In genomic region chr19:19816679-19817078, GRCh38 we compare ENCODE assay signal across 23 cellular contexts. TPM values are rescaled to one million over a fixed set of nuclear protein-coding genes. Genes with fewer than 3 reads are reported as not detected.
DNase-seq lines count a peak whose midpoint lies in the region; ATAC-seq, FAIRE-seq and TF ChIP-seq lines count a peak whose summit lies in the region.
"Had no signal": no experiment of that assay in that cellular context is flagged by ENCODE, and none has a peak within 500 bp of the region (broad histone marks: within the 10 kb centered on the region; RNA-seq: fewer than 3 reads in every experiment).

No MANE protein-coding gene starts in this region.

- H3K27ac Mint-ChIP-seq in activated T-cell treated with anti-CD3 and anti-CD28 coated beads, Interleukin-2, amount 50 U/mL, for 72 hours, result peak overlapping the region; percentile 96
- peak overlapping the region; percentile 94 for H3K27ac Mint-ChIP-seq in stimulated activated naive B cell treated with anti-CD40 and anti-IgM and Interleukin-4, amounts not matched to agents 10 μg/mL and 1 μg/mL and 100 μg/mL, for 72 hours
- no peak overlapping the region for H3K27ac Mint-ChIP-seq in activated CD8-positive, alpha-beta memory T cell treated with anti-CD3 and anti-CD28 coated beads, Interleukin-2, amount 10 ng/mL, durations not matched to agents 7 days and 5 days
- H3K27ac Mint-ChIP-seq: dendritic cell treated with granulocyte-macrophage colony-stimulating factor and Interleukin-4, amounts not matched to agents 40 ng/mL and 50 ng/mL, for 4 days; HFFc6 had no signal

- TF ChIP-seq POLR2A in HepG2 (IDR thresholded peaks at IDR 0.05; ENCODE audit: insufficient read depth in 1 of 2, low read depth in 2 of 2, low read length in 2 of 2), result no peak

- FAIRE-seq in HepG2 (lab: Jason Lieb, UNC), result no peak
- FAIRE-seq: bronchial epithelial cell, kidney had no signal

- TF ChIP-seq RAD21 in HepG2 (CRISPR knock-in tag; IDR thresholded peaks at IDR 0.05), result no peak

- H3K9me3 Mint-ChIP-seq in activated T-cell treated with anti-CD3 and anti-CD28 coated beads, Interleukin-2, amount 50 U/mL, for 72 hours, result peaks cover 4 to 17% of the 10 kb centered on the region in 2 donors
- H3K9me3 Mint-ChIP-seq in stimulated activated naive B cell treated with anti-CD40 and anti-IgM and Interleukin-4, amounts not matched to agents 10 μg/mL and 1 μg/mL and 100 μg/mL, for 72 hours, result peaks cover 5 to 11% of the 10 kb centered on the region in 2 donors
- H3K9me3 Mint-ChIP-seq in activated CD8-positive, alpha-beta memory T cell treated with anti-CD3 and anti-CD28 coated beads, Interleukin-2, amount 10 ng/mL, durations not matched to agents 7 days and 5 days (ENCODE audit: low read depth), result peaks cover 37% of the 10 kb centered on the region

- H2AFZ ChIP-seq in OCI-LY3 (ENCODE audit: low read depth, low read length), result no peak overlapping the region
- no peak overlapping the region for H2AFZ ChIP-seq in HepG2 (ENCODE audit: low read length)
- H2AFZ ChIP-seq: parathyroid adenoma had no signal

- TF ChIP-seq CTCF in OCI-LY3 (IDR thresholded peaks at IDR 0.05; ENCODE audit: low read depth, low read length) (no peak), foreskin keratinocyte (conservative IDR thresholded peaks at IDR 0.05) (no peak), HepG2 (CRISPR knock-in tag; IDR thresholded peaks at IDR 0.05) (no peak)

- H3K27me3 Mint-ChIP-seq in activated T-cell treated with anti-CD3 and anti-CD28 coated beads, Interleukin-2, amount 50 U/mL, for 72 hours (ENCODE audit: low read depth), result no peaks in the 10 kb centered on the region
- no peaks in the 10 kb centered on the region for H3K27me3 Mint-ChIP-seq in stimulated activated naive B cell treated with anti-CD40 and anti-IgM and Interleukin-4, amounts not matched to agents 10 μg/mL and 1 μg/mL and 100 μg/mL, for 72 hours
- H3K27me3 Mint-ChIP-seq in activated CD8-positive, alpha-beta memory T cell treated with anti-CD3 and anti-CD28 coated beads, Interleukin-2, amount 10 ng/mL, durations not matched to agents 7 days and 5 days, result no peaks in the 10 kb centered on the region
- H3K27me3 Mint-ChIP-seq: dendritic cell treated with granulocyte-macrophage colony-stimulating factor and Interleukin-4, amounts not matched to agents 40 ng/mL and 50 ng/mL, for 4 days; T-cell had no signal

- H3K9ac ChIP-seq in OCI-LY3 (ENCODE audit: low read length) (no peak overlapping the region), HepG2 (ENCODE audit: insufficient read depth, low read depth, low read length) (no peak overlapping the region)
- H3K9ac ChIP-seq: parathyroid adenoma had no signal

- TF ChIP-seq EP300 in HepG2 (IDR thresholded peaks at IDR 0.05; ENCODE audit: low read depth in 2 of 2, low read length in 2 of 2) (no peak), HepG2 (CRISPR knock-in tag; IDR thresholded peaks at IDR 0.05; ENCODE audit: borderline replicate concordance) (no peak)

- H4K20me1 ChIP-seq in OCI-LY3 (ENCODE audit: insufficient read depth, low read length) (no peaks in the 10 kb centered on the region), HepG2 (ENCODE audit: insufficient read depth, low read length) (no peaks in the 10 kb centered on the region)

- H3K27ac ChIP-seq in OCI-LY3 (ENCODE audit: low read length), result peak overlapping the region; percentile 60
- no peak overlapping the region for H3K27ac ChIP-seq in foreskin keratinocyte
- H3K27ac ChIP-seq in HepG2 (ENCODE audit: extremely low read length, insufficient read depth, low read length), result no peak overlapping the region
- H3K27ac ChIP-seq: parathyroid adenoma, suprapubic skin had no signal

- H3K4me1 ChIP-seq in OCI-LY3 (ENCODE audit: low read length), result peaks cover 19% of the 10 kb centered on the region
- H3K4me1 ChIP-seq in foreskin keratinocyte, result no peaks in the 10 kb centered on the region
- H3K4me1 ChIP-seq in HepG2 (ENCODE audit: insufficient read depth, low read length), result no peaks in the 10 kb centered on the region
- H3K4me1 ChIP-seq: parathyroid adenoma had no signal

- in situ Hi-C loops in HepG2 (cut with HindIII; ENCODE audit: extremely low pct_ligation_motif_present, low pct_unique_long_range_greater_than_20kb), result no loop called here

- H3K36me3 ChIP-seq in OCI-LY3 (replicated peaks; ENCODE audit: low read depth, low read length) (peaks cover 32% of the 10 kb centered on the region), HepG2 (replicated peaks in 1 of 2; ENCODE audit: control insufficient read depth in 1 of 2, insufficient read depth in 2 of 2, low read length in 2 of 2) (no peaks in the 10 kb centered on the region)

- H3K4me2 ChIP-seq in OCI-LY3 (ENCODE audit: low read length) (no peak overlapping the region), HepG2 (ENCODE audit: low read depth, low read length) (no peak overlapping the region)

- peak overlapping the region; percentile 82 to 83 for H3K4me3 Mint-ChIP-seq in activated T-cell treated with anti-CD3 and anti-CD28 coated beads, Interleukin-2, amount 50 U/mL, for 72 hours
- peak overlapping the region in 1 of 2 donors; percentile 61 for H3K4me3 Mint-ChIP-seq in stimulated activated naive B cell treated with anti-CD40 and anti-IgM and Interleukin-4, amounts not matched to agents 10 μg/mL and 1 μg/mL and 100 μg/mL, for 72 hours
- H3K4me3 Mint-ChIP-seq in activated CD8-positive, alpha-beta memory T cell treated with anti-CD3 and anti-CD28 coated beads, Interleukin-2, amount 10 ng/mL, durations not matched to agents 7 days and 5 days, result no peak overlapping the region
- H3K4me3 Mint-ChIP-seq: dendritic cell treated with granulocyte-macrophage colony-stimulating factor and Interleukin-4, amounts not matched to agents 40 ng/mL and 50 ng/mL, for 4 days; HFFc6 had no signal

- WGBS in HepG2 (ENCODE audit: low lambda C conversion rate), result 89% methylated on average over 9 of the region's 9 CpGs

- no peak for ATAC-seq in activated T-cell treated with anti-CD3 and anti-CD28 coated beads, Interleukin-2, amount 50 U/mL, for 72 hours (replicated peaks in 1 of 2)
- ATAC-seq in left cardiac atrium (peak; percentile 3 to 20), foreskin keratinocyte (no peak), HepG2 (no peak)
- ATAC-seq in stimulated activated naive B cell treated with anti-CD40 and anti-IgM and Interleukin-4, amounts not matched to agents 10 μg/mL and 1 μg/mL and 100 μg/mL, for 72 hours (replicated peaks), result no peak
- ATAC-seq in activated CD8-positive, alpha-beta memory T cell treated with anti-CD3 and anti-CD28 coated beads, Interleukin-2, amount 10 ng/mL, durations not matched to agents 7 days and 5 days, result no peak

- H3K79me2 ChIP-seq in OCI-LY3 (ENCODE audit: low read length) (no peaks in the 10 kb centered on the region), HepG2 (ENCODE audit: insufficient read depth, low read length) (no peaks in the 10 kb centered on the region)

- no peak for DNase-seq in activated T-cell treated with anti-CD3 and anti-CD28 coated beads, Interleukin-2, amount 50 U/mL, for 72 hours
- DNase-seq in activated T-cell treated with anti-CD3 and anti-CD28 coated beads, Interleukin-2, amount 50 U/mL, for 1 hour, result no peak
- peak; percentile 48 for DNase-seq in left cardiac atrium
- no peak for DNase-seq in stimulated activated naive B cell treated with anti-CD40 and anti-IgM and Interleukin-4, amounts not matched to agents 10 μg/mL and 1 μg/mL and 100 μg/mL, for 72 hours
- DNase-seq in activated CD8-positive, alpha-beta memory T cell treated with anti-CD3 and anti-CD28 coated beads, Interleukin-2, amount 10 ng/mL, durations not matched to agents 7 days and 5 days, result no peak
- no peak for DNase-seq in foreskin keratinocyte
- no peak for DNase-seq in HepG2 (ENCODE audit: low spot score)
- DNase-seq: DMS79, foreskin melanocyte, HFFc6, IMR-90, kidney, MG63, NCI-H1436, NCI-H526 treated with DMSO at 0.1 percent for 48 hours, SHP77 had no signal

- H3K4me1 Mint-ChIP-seq in activated T-cell treated with anti-CD3 and anti-CD28 coated beads, Interleukin-2, amount 50 U/mL, for 72 hours (ENCODE audit: low read depth), result peaks cover 93% of the 10 kb centered on the region
- peaks cover 35 to 67% of the 10 kb centered on the region in 2 donors for H3K4me1 Mint-ChIP-seq in stimulated activated naive B cell treated with anti-CD40 and anti-IgM and Interleukin-4, amounts not matched to agents 10 μg/mL and 1 μg/mL and 100 μg/mL, for 72 hours
- peaks cover 26% of the 10 kb centered on the region for H3K4me1 Mint-ChIP-seq in activated CD8-positive, alpha-beta memory T cell treated with anti-CD3 and anti-CD28 coated beads, Interleukin-2, amount 10 ng/mL, durations not matched to agents 7 days and 5 days

- CTCF ChIA-PET in activated CD8-positive, alpha-beta memory T cell treated with anti-CD3 and anti-CD28 coated beads, Interleukin-2, amount 10 ng/mL, durations not matched to agents 7 days and 5 days (lab: Charles Lee), result no interaction called here
- CTCF ChIA-PET in HepG2 (lab: Yijun Ruan, JAX; ENCODE audit: low intra/inter-chr PET ratio, low total read pairs), result no interaction called here

- POLR2A ChIA-PET in HepG2 (lab: Yijun Ruan, JAX), result no interaction called here

- H3K4me3 ChIP-seq in OCI-LY3 (ENCODE audit: low read length) (no peak overlapping the region), HepG2 (replicated peaks in 1 of 3; ENCODE audit: insufficient read depth in 1 of 3, low read depth in 2 of 3, low read length in 3 of 3) (no peak overlapping the region)
- H3K4me3 ChIP-seq: MG63, skin epidermis, suprapubic skin had no signal

- H3K27me3 ChIP-seq in OCI-LY3 (ENCODE audit: low read depth, low read length) (no peaks in the 10 kb centered on the region), foreskin keratinocyte (no peaks in the 10 kb centered on the region), HepG2 (ENCODE audit: control insufficient read depth in 1 of 2, insufficient read depth in 2 of 2, low read length in 2 of 2) (no peaks in the 10 kb centered on the region)
- H3K27me3 ChIP-seq: MG63, suprapubic skin had no signal

- BruUV-seq in HepG2 (replicated peaks; lab: Mats Ljungman, UMichigan), result no TSS peak

- peaks cover 49 to 79% of the 10 kb centered on the region in 2 donors for H3K36me3 Mint-ChIP-seq in activated T-cell treated with anti-CD3 and anti-CD28 coated beads, Interleukin-2, amount 50 U/mL, for 72 hours (ENCODE audit: insufficient read depth in 2 of 2)
- peaks cover 64 to 82% of the 10 kb centered on the region in 2 donors for H3K36me3 Mint-ChIP-seq in stimulated activated naive B cell treated with anti-CD40 and anti-IgM and Interleukin-4, amounts not matched to agents 10 μg/mL and 1 μg/mL and 100 μg/mL, for 72 hours
- H3K36me3 Mint-ChIP-seq in activated CD8-positive, alpha-beta memory T cell treated with anti-CD3 and anti-CD28 coated beads, Interleukin-2, amount 10 ng/mL, durations not matched to agents 7 days and 5 days, result peaks cover 87% of the 10 kb centered on the region

- H3K9me3 ChIP-seq in OCI-LY3 (ENCODE audit: insufficient read depth, low read length) (peaks cover 24% of the 10 kb centered on the region), HepG2 (ENCODE audit: low read length) (peaks cover 17% of the 10 kb centered on the region)
- H3K9me3 ChIP-seq: suprapubic skin had no signal

- intact Hi-C loops in left cardiac atrium (cut with DNase I) (no loop called here), HepG2 (cut with micrococcal nuclease; ENCODE audit: unreplicated experiment) (no loop called here)

RNA-seq across cellular contexts. Expression of gene ZNF506, which starts 4.9 kb away (rescaled TPM):
- 10 to 100 TPM; 66.0 to 68.9 TPM for total RNA-seq in activated T-cell treated with anti-CD3 and anti-CD28 coated beads, Interleukin-2, amount 50 U/mL, for 72 hours
- total RNA-seq in left cardiac atrium (10 to 100 TPM; 12.5 to 12.8 TPM), foreskin keratinocyte (8.2 and 9.7 TPM in 2 replicates), HepG2 (2016; rRNA removed; fragmentation: Illumina TruSeq; extraction: Trizol) (not detected in 2 replicates)
- total RNA-seq in activated CD8-positive, alpha-beta memory T cell treated with anti-CD3 and anti-CD28 coated beads, Interleukin-2, amount 10 ng/mL, durations not matched to agents 7 days and 5 days, result 10 to 100 TPM; 16.8 to 27.4 TPM
- polyA plus RNA-seq in foreskin keratinocyte (1.9 and 3.2 TPM in 2 replicates), HepG2 (2011; rRNA removed) (0.01 TPM in 1 of 2 replicates, not detected in the other)
- not detected in 2 replicates for total RNA-seq in HepG2 (2016; cell fraction: cytosol; rRNA removed; fragmentation: Illumina TruSeq; extraction: Trizol; ENCODE audit: low read depth)
- total RNA-seq in HepG2 (2016; cell fraction: insoluble cytoplasmic fraction; rRNA removed; fragmentation: Illumina TruSeq; extraction: Trizol), result not detected in 2 replicates
- not detected in 2 replicates for total RNA-seq in HepG2 (2016; cell fraction: membrane; rRNA removed; fragmentation: Illumina TruSeq; extraction: Trizol)
- total RNA-seq in HepG2 (2016; cell fraction: nucleus; rRNA removed; fragmentation: Illumina TruSeq; extraction: Trizol), result not detected in 2 replicates
- not detected in 2 replicates for polyA plus RNA-seq in HepG2 (2011; cell fraction: cytosol; rRNA removed)
- not detected in 2 replicates for polyA plus RNA-seq in HepG2 (2011; cell fraction: nucleus; rRNA removed)
- 0.20 and 0.54 TPM in 2 replicates for polyA plus RNA-seq in HepG2 (2012)
- not detected in 2 replicates for polyA plus RNA-seq in HepG2 (2016; cell fraction: cytosol; fragmentation: Illumina TruSeq; extraction: Trizol; ENCODE audit: low read depth)
- polyA plus RNA-seq in HepG2 (2016; cell fraction: insoluble cytoplasmic fraction; fragmentation: Illumina TruSeq; extraction: Trizol; ENCODE audit: low read depth), result not detected in 2 replicates
- not detected in 2 replicates for polyA plus RNA-seq in HepG2 (2016; cell fraction: membrane; fragmentation: Illumina TruSeq; extraction: Trizol; ENCODE audit: low read depth)
- polyA plus RNA-seq in HepG2 (2016; cell fraction: nucleus; fragmentation: Illumina TruSeq; extraction: Trizol; ENCODE audit: insufficient read depth, low read depth), result not detected in 2 replicates
- polyA minus RNA-seq in HepG2 (2011; rRNA and poly(A)+ RNA removed; ENCODE audit: low replicate concordance), result not detected in 2 replicates
- not detected in 2 replicates for polyA minus RNA-seq in HepG2 (2011; cell fraction: cytosol; rRNA and poly(A)+ RNA removed)
- polyA minus RNA-seq in HepG2 (2011; cell fraction: nucleus; rRNA and poly(A)+ RNA removed), result not detected in 2 replicates

RNA-seq across cellular contexts. Expression of gene ZNF253, which starts 49.0 kb away (rescaled TPM):
- total RNA-seq in activated T-cell treated with anti-CD3 and anti-CD28 coated beads, Interleukin-2, amount 50 U/mL, for 72 hours, result 10 to 100 TPM; 23.8 to 30.8 TPM
- 1 to 10 TPM; 6.3 to 8.2 TPM for total RNA-seq in left cardiac atrium
- 10 to 100 TPM; 19.9 to 20.2 TPM for total RNA-seq in activated CD8-positive, alpha-beta memory T cell treated with anti-CD3 and anti-CD28 coated beads, Interleukin-2, amount 10 ng/mL, durations not matched to agents 7 days and 5 days
- total RNA-seq in foreskin keratinocyte, result 3.3 and 4.7 TPM in 2 replicates
- polyA plus RNA-seq in foreskin keratinocyte, result 0.92 and 1.2 TPM in 2 replicates
- 10.6 and 12.8 TPM in 2 replicates for total RNA-seq in HepG2 (2016; rRNA removed; fragmentation: Illumina TruSeq; extraction: Trizol)
- 1.2 and 1.7 TPM in 2 replicates for total RNA-seq in HepG2 (2016; cell fraction: cytosol; rRNA removed; fragmentation: Illumina TruSeq; extraction: Trizol; ENCODE audit: low read depth)
- 10.1 and 11.6 TPM in 2 replicates for total RNA-seq in HepG2 (2016; cell fraction: insoluble cytoplasmic fraction; rRNA removed; fragmentation: Illumina TruSeq; extraction: Trizol)
- 4.2 and 8.1 TPM in 2 replicates for total RNA-seq in HepG2 (2016; cell fraction: membrane; rRNA removed; fragmentation: Illumina TruSeq; extraction: Trizol)
- total RNA-seq in HepG2 (2016; cell fraction: nucleus; rRNA removed; fragmentation: Illumina TruSeq; extraction: Trizol), result 12.7 and 17.2 TPM in 2 replicates
- polyA plus RNA-seq in HepG2 (2011; rRNA removed), result 3.5 and 3.6 TPM in 2 replicates
- polyA plus RNA-seq in HepG2 (2011; cell fraction: cytosol; rRNA removed), result 1.4 and 2.5 TPM in 2 replicates
- 3.0 and 3.4 TPM in 2 replicates for polyA plus RNA-seq in HepG2 (2011; cell fraction: nucleus; rRNA removed)
- 3.7 and 6.1 TPM in 2 replicates for polyA plus RNA-seq in HepG2 (2012)
- 0.58 and 0.64 TPM in 2 replicates for polyA plus RNA-seq in HepG2 (2016; cell fraction: cytosol; fragmentation: Illumina TruSeq; extraction: Trizol; ENCODE audit: low read depth)
- polyA plus RNA-seq in HepG2 (2016; cell fraction: insoluble cytoplasmic fraction; fragmentation: Illumina TruSeq; extraction: Trizol; ENCODE audit: low read depth), result 10.5 and 10.9 TPM in 2 replicates
- 1.9 and 2.1 TPM in 2 replicates for polyA plus RNA-seq in HepG2 (2016; cell fraction: membrane; fragmentation: Illumina TruSeq; extraction: Trizol; ENCODE audit: low read depth)
- polyA plus RNA-seq in HepG2 (2016; cell fraction: nucleus; fragmentation: Illumina TruSeq; extraction: Trizol; ENCODE audit: insufficient read depth, low read depth), result 10.5 and 14.1 TPM in 2 replicates
- polyA minus RNA-seq in HepG2 (2011; rRNA and poly(A)+ RNA removed; ENCODE audit: low replicate concordance), result 0.65 and 1.6 TPM in 2 replicates
- 4.0 and 4.7 TPM in 2 replicates for polyA minus RNA-seq in HepG2 (2011; cell fraction: cytosol; rRNA and poly(A)+ RNA removed)
- polyA minus RNA-seq in HepG2 (2011; cell fraction: nucleus; rRNA and poly(A)+ RNA removed), result 20.2 and 30.8 TPM in 2 replicates

Comparison
In these comparisons a context has a peak if more than half of its experiments do, and no peak if none do; other contexts are left out.
1. ATAC-seq: peak in left cardiac atrium (2 of 2); none in activated T-cell treated with anti-CD3 and anti-CD28 coated beads, Interleukin-2, amount 50 U/mL, for 72 hours (0 of 2), stimulated activated naive B cell treated with anti-CD40 and anti-IgM and Interleukin-4, amounts not matched to agents 10 μg/mL and 1 μg/mL and 100 μg/mL, for 72 hours (0 of 2), activated CD8-positive, alpha-beta memory T cell treated with anti-CD3 and anti-CD28 coated beads, Interleukin-2, amount 10 ng/mL, durations not matched to agents 7 days and 5 days (single experiment), foreskin keratinocyte (single experiment) and HepG2 (single experiment).